27 cellular contexts compared by ENCODE assay signal in the genomic region with DNA sequence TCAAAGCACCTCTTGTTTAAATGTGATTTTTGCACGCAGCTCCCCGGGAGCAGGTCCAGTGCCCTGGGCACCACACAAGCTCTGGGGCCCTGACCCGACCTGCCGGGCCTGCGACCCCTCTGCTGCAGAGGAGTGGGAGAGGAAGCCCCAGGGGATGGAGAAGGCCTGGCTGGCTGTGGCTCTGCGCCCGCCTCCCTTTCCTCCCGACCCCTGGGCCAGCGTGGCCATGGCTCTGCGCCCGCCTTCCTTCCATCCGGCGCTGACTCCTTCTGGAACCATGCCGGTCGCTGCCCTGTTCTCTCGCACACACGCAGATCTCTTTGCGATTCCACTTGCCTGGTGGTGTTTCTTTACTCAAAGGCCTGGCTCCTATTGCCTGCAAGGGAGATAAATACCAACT.
"Had no signal": no experiment of that assay in that cellular context is flagged by ENCODE, and none has a peak within 500 bp of the region (broad histone marks: within the 10 kb centered on the region; RNA-seq: fewer than 3 reads in every experiment).

No MANE protein-coding gene starts in this region.

- H3K4me3 Mint-ChIP-seq: activated naive CD4-positive, alpha-beta T cell treated with anti-CD3 and anti-CD28 coated beads for 36 hours; activated naive CD8-positive, alpha-beta T cell treated with anti-CD3 and anti-CD28 coated beads for 36 hours; natural killer cell treated with Interleukin-12 subunit alpha and Interleukin-12 subunit beta and Interleukin-15 and Interleukin-18, amount 100 ng/mL, for 72 hours; T-helper 1 cell treated with Interleukin-12 subunit alpha and Interleukin-12 subunit beta and Interleukin-4 antibody, amounts not matched to agents 30 μg/mL and 1 μg/mL, for 36 hours had no signal

- H3K27me3 ChIP-seq: body of pancreas, cardiac muscle cell, testis had no signal

- H3K4me1 Mint-ChIP-seq: activated naive CD8-positive, alpha-beta T cell treated with anti-CD3 and anti-CD28 coated beads for 36 hours had no signal

- H3K9me3 ChIP-seq: adrenal gland, body of pancreas, left ventricle myocardium inferior, mucosa of descending colon, pancreas, psoas muscle, testis, transverse colon had no signal

- H3K27ac Mint-ChIP-seq: activated naive CD8-positive, alpha-beta T cell treated with anti-CD3 and anti-CD28 coated beads for 36 hours; natural killer cell treated with Interleukin-12 subunit alpha and Interleukin-12 subunit beta and Interleukin-15 and Interleukin-18, amount 100 ng/mL, for 72 hours; T-helper 1 cell treated with Interleukin-12 subunit alpha and Interleukin-12 subunit beta and Interleukin-4 antibody, amounts not matched to agents 30 μg/mL and 1 μg/mL, for 36 hours had no signal

- DNase-seq: activated CD4-positive, alpha-beta T cell treated with anti-CD3 and anti-CD28 coated beads for 48 hours; activated CD4-positive, alpha-beta T cell treated with anti-CD3 and anti-CD28 coated beads, Interleukin-2, amount 50 U/mL, for 48 hours; activated CD8-positive, alpha-beta memory T cell treated with anti-CD3 and anti-CD28 coated beads for 24 hours; activated effector memory CD4-positive, alpha-beta T cell treated with anti-CD3 and anti-CD28 coated beads, Interleukin-2, amount 50 U/mL, for 16 hours; activated naive CD4-positive, alpha-beta T cell treated with anti-CD3 and anti-CD28 coated beads for 36 hours; activated naive CD8-positive, alpha-beta T cell treated with anti-CD3 and anti-CD28 coated beads for 36 hours; adrenal gland; aorta; body of pancreas; dorsolateral prefrontal cortex; effector memory CD4-positive, alpha-beta T cell; erythroblast; left ventricle myocardium inferior; mesendoderm; mucosa of descending colon; psoas muscle; stimulated activated naive CD8-positive, alpha-beta T cell treated with anti-CD3 and anti-CD28 coated beads, Interleukin-15, Interleukin-2, amounts not matched to agents 100 U/mL and 50 U/mL, for 24 hours; SW 1271; T-helper 9 cell; testis; transverse colon had no signal

- H3K36me3 ChIP-seq: adrenal gland, cardiac muscle cell, left ventricle myocardium inferior, pancreas, transverse colon had no signal

- H3K36me3 Mint-ChIP-seq: activated naive CD8-positive, alpha-beta T cell treated with anti-CD3 and anti-CD28 coated beads for 36 hours; natural killer cell treated with Interleukin-12 subunit alpha and Interleukin-12 subunit beta and Interleukin-15 and Interleukin-18, amount 100 ng/mL, for 72 hours had no signal

- H3K4me1 ChIP-seq: adrenal gland, body of pancreas, left ventricle myocardium inferior, pancreas, psoas muscle, testis had no signal

- H3K4me3 ChIP-seq: adrenal gland, body of pancreas, cardiac muscle cell, coronary artery, dorsolateral prefrontal cortex, left ventricle myocardium inferior, lung, mucosa of descending colon, pancreas, psoas muscle, testis, transverse colon had no signal

- H3K27ac ChIP-seq: adrenal gland, body of pancreas, cardiac muscle cell, coronary artery, dorsolateral prefrontal cortex, left ventricle myocardium inferior, pancreas, psoas muscle, testis, transverse colon had no signal
